33 cellular contexts compared by ENCODE assay signal in genomic region chr3:60972599-60972998, GRCh38.
DNase-seq lines count a peak whose midpoint lies in the region; ATAC-seq and TF ChIP-seq lines count a peak whose summit lies in the region.
"Had no signal": no experiment of that assay in that cellular context is flagged by ENCODE, and none has a peak within 500 bp of the region (broad histone marks: within the 10 kb centered on the region; RNA-seq: fewer than 3 reads in every experiment).

No MANE protein-coding gene starts in this region.

- H3K4me3 ChIP-seq in SK-N-SH (ENCODE audit: low read depth in 2 of 2, low read length in 1 of 2) (no peak overlapping the region), HEK293 (ENCODE audit: low read depth, low read length) (no peak overlapping the region)
- H3K4me3 ChIP-seq: A549; BLaER1; BLaER1 treated with 17β-estradiol and CSF1 and Interleukin-3, amounts not matched to agents 10 nM and 100 nM had no signal

- no peaks in the 10 kb centered on the region for H3K79me2 ChIP-seq in SK-N-SH (ENCODE audit: insufficient read depth)

- H3K27ac ChIP-seq in SK-N-SH (ENCODE audit: low read depth in 2 of 2, low read length in 1 of 2) (no peak overlapping the region), HEK293 (ENCODE audit: extremely low read depth, low read depth, low read length) (no peak overlapping the region)
- H3K27ac ChIP-seq: 22Rv1; A549; BLaER1; BLaER1 treated with 17β-estradiol and CSF1 and Interleukin-3, amounts not matched to agents 10 nM and 100 nM; C4-2B had no signal

- CTCF ChIA-PET in SK-N-SH (lab: Yijun Ruan, JAX) = no interaction called here
- CTCF ChIA-PET in HEK293 (lab: Yijun Ruan, JAX) = interaction anchor here (0.6 kb wide), 1 partner anchor 1016 kb away, joined by 3 read pairs; no protein-coding TSS in a partner anchor

- no peak overlapping the region for H3K4me3 Mint-ChIP-seq in osteocyte (ENCODE audit: unreplicated experiment)
- H3K4me3 Mint-ChIP-seq: B cell; CD14-positive monocyte; CD4-positive, alpha-beta memory T cell; CD4-positive, alpha-beta T cell; CD8-positive, alpha-beta memory T cell; CD8-positive, alpha-beta T cell had no signal

- TF ChIP-seq CTCF in SK-N-SH (IDR thresholded peaks at IDR 0.05) (no peak), HEK293 (tag by site-specific recombination; IDR thresholded peaks at IDR 0.05) (no peak), osteocyte (IDR thresholded peaks at IDR 0.05) (no peak)

- POLR2A ChIA-PET in SK-N-SH (lab: Yijun Ruan, JAX) (no interaction called here), HEK293 (lab: Yijun Ruan, JAX) (no interaction called here)

- no peak for TF ChIP-seq RAD21 in SK-N-SH (IDR thresholded peaks at IDR 0.05; ENCODE audit: low read length)

- ATAC-seq in SK-N-SH treated with all-trans-retinoic acid at 6 μM for 48 hours (no peak), GM21576 (IDR thresholded peaks at IDR 0.05; ENCODE audit: unreplicated experiment) (no peak)
- ATAC-seq: A549; CD8-positive, alpha-beta T cell had no signal

- H3K4me2 ChIP-seq in SK-N-SH = no peak overlapping the region
- H3K4me2 ChIP-seq: A549; BLaER1; BLaER1 treated with 17β-estradiol and CSF1 and Interleukin-3, amounts not matched to agents 10 nM and 100 nM had no signal

- no peaks in the 10 kb centered on the region for H3K4me1 ChIP-seq in SK-N-SH (ENCODE audit: control insufficient read depth in 1 of 2, insufficient read depth in 2 of 2, low read depth in 1 of 2, low read length in 1 of 2)
- no peaks in the 10 kb centered on the region for H3K4me1 ChIP-seq in HEK293 (ENCODE audit: control insufficient read depth, insufficient read depth, low read length)
- H3K4me1 ChIP-seq: A549, BE2C, Caco-2 had no signal

- H3K9me3 ChIP-seq in SK-N-SH (peaks cover 7% of the 10 kb centered on the region; the same call in 1 of the 2 replicates), HEK293 (ENCODE audit: control insufficient read depth, insufficient read depth, low read depth, low read length) (no peaks in the 10 kb centered on the region)
- H3K9me3 ChIP-seq: A549, BE2C had no signal

- no peaks in the 10 kb centered on the region for H3K27me3 ChIP-seq in SK-N-SH (ENCODE audit: insufficient read depth)
- H3K27me3 ChIP-seq: BE2C; BLaER1; BLaER1 treated with 17β-estradiol and CSF1 and Interleukin-3, amounts not matched to agents 10 nM and 100 nM had no signal

- no peak overlapping the region for H2AFZ ChIP-seq in SK-N-SH (ENCODE audit: low read depth)

- peaks cover 8% of the 10 kb centered on the region for H3K36me3 Mint-ChIP-seq in osteocyte (ENCODE audit: unreplicated experiment)
- H3K36me3 Mint-ChIP-seq: CD4-positive, CD25-positive, alpha-beta regulatory T cell had no signal

- TF ChIP-seq EP300 in SK-N-SH (IDR thresholded peaks at IDR 0.05; ENCODE audit: borderline replicate concordance in 1 of 2, low read depth in 1 of 2, low read length in 1 of 2) = no peak

- peaks cover 23% of the 10 kb centered on the region for H3K4me1 Mint-ChIP-seq in osteocyte (ENCODE audit: unreplicated experiment)
- H3K4me1 Mint-ChIP-seq: B cell; CD14-positive monocyte; CD4-positive, alpha-beta memory T cell; CD4-positive, CD25-positive, alpha-beta regulatory T cell; CD8-positive, alpha-beta memory T cell had no signal

- peak overlapping the region; percentile 76 for H3K27ac Mint-ChIP-seq in osteocyte (ENCODE audit: unreplicated experiment)
- H3K27ac Mint-ChIP-seq: B cell; CD14-positive monocyte; CD4-positive, alpha-beta memory T cell; CD4-positive, alpha-beta T cell; CD4-positive, CD25-positive, alpha-beta regulatory T cell; CD8-positive, alpha-beta memory T cell; CD8-positive, alpha-beta T cell had no signal

- no peak overlapping the region for H3K9ac ChIP-seq in SK-N-SH
- H3K9ac ChIP-seq: BLaER1; BLaER1 treated with 17β-estradiol and CSF1 and Interleukin-3, amounts not matched to agents 10 nM and 100 nM had no signal

- H4K20me1 ChIP-seq in SK-N-SH (ENCODE audit: insufficient read depth) = no peaks in the 10 kb centered on the region
- H4K20me1 ChIP-seq: BLaER1; BLaER1 treated with 17β-estradiol and CSF1 and Interleukin-3, amounts not matched to agents 10 nM and 100 nM had no signal

- DNase-seq in SK-N-SH (no peak), osteocyte (ENCODE audit: extremely low spot score, unreplicated experiment) (no peak), RKO (ENCODE audit: low spot score) (no peak)
- DNase-seq: 8988T; ACHN; AML-193; BE2C; C1 segment of cervical spinal cord; Caco-2; Calu3; CD4-positive, alpha-beta memory T cell; CD4-positive, alpha-beta T cell; CD4-positive, CD25-positive, alpha-beta regulatory T cell; CD8-positive, alpha-beta memory T cell; CD8-positive, alpha-beta T cell; COR-L47; DMS 273 treated with DMSO at 0.1 percent for 48 hours; DMS153; DMS53; DMS79; DMS79 treated with DMSO at 0.1 percent for 48 hours; DND-41; EL had no signal

- H3K27me3 Mint-ChIP-seq in osteocyte (ENCODE audit: unreplicated experiment) = no peaks in the 10 kb centered on the region
- H3K27me3 Mint-ChIP-seq: B cell; CD4-positive, alpha-beta memory T cell; CD4-positive, alpha-beta T cell; CD4-positive, CD25-positive, alpha-beta regulatory T cell; CD8-positive, alpha-beta memory T cell had no signal

- no peaks in the 10 kb centered on the region for H3F3A ChIP-seq in SK-N-SH (replicated peaks; ENCODE audit: insufficient read depth)

- no peaks in the 10 kb centered on the region for H3K9me2 ChIP-seq in SK-N-SH

- no peaks in the 10 kb centered on the region for H3K36me3 ChIP-seq in SK-N-SH (replicated peaks in 1 of 2; ENCODE audit: control insufficient read depth in 1 of 2, insufficient read depth in 2 of 2, low read length in 1 of 2)
- no peaks in the 10 kb centered on the region for H3K36me3 ChIP-seq in HEK293 (ENCODE audit: control insufficient read depth in 2 of 2, insufficient read depth in 1 of 2, low read length in 2 of 2)
- H3K36me3 ChIP-seq: BE2C; BLaER1; BLaER1 treated with 17β-estradiol and CSF1 and Interleukin-3, amounts not matched to agents 10 nM and 100 nM had no signal

- H3K9me3 Mint-ChIP-seq in osteocyte (ENCODE audit: unreplicated experiment) = peaks cover 14% of the 10 kb centered on the region

TF ChIP-seq in SK-N-SH treated with all-trans-retinoic acid at 6 μM for 48 hours, 23 proteins besides CTCF, POLR2A, EP300 and RAD21:
- TF ChIP-seq ARNTL (CRISPR knock-in tag; IDR thresholded peaks at IDR 0.05; ENCODE audit: borderline replicate concordance, low read depth) = no peak
- no peak for TF ChIP-seq OSR1 (CRISPR knock-in tag; IDR thresholded peaks at IDR 0.05)
- peak; percentile 100 for TF ChIP-seq ZFP30 (CRISPR knock-in tag; IDR thresholded peaks at IDR 0.05)
- TF ChIP-seq CSDC2 (CRISPR knock-in tag; IDR thresholded peaks at IDR 0.05) = no peak
- TF ChIP-seq RARB (CRISPR knock-in tag; IDR thresholded peaks at IDR 0.05) = no peak

TF ChIP-seq in SK-N-SH, 30 proteins besides CTCF, POLR2A, EP300 and RAD21:
- TF ChIP-seq SMC3 (IDR thresholded peaks at IDR 0.05; ENCODE audit: low read depth, low read length) (no peak), NFIC (IDR thresholded peaks at IDR 0.05; ENCODE audit: borderline replicate concordance) (no peak), IRF3 (IDR thresholded peaks at IDR 0.05; ENCODE audit: low read depth, low read length) (no peak), MEF2A (IDR thresholded peaks at IDR 0.05; ENCODE audit: borderline replicate concordance, low read depth) (no peak), YY1 (IDR thresholded peaks at IDR 0.05; ENCODE audit: low read depth) (no peak), USF1 (IDR thresholded peaks at IDR 0.05; ENCODE audit: borderline replicate concordance, low read depth) (no peak), CHD2 (IDR thresholded peaks at IDR 0.05; ENCODE audit: low read length, partially characterized antibody) (no peak)

TF ChIP-seq in HEK293, 187 proteins besides CTCF, POLR2A, EP300 and RAD21:
- TF ChIP-seq ZNF645 (tag by site-specific recombination; IDR thresholded peaks at IDR 0.05) = no peak
- peak; percentile 43 for TF ChIP-seq SETDB1 (IDR thresholded peaks at IDR 0.05; ENCODE audit: insufficient read length, low read length)
